ENCODE assay signal across 17 cellular contexts in genomic region chr1:168319691-168320090, GRCh38. TPM values are rescaled to one million over a fixed set of nuclear protein-coding genes. Genes with fewer than 3 reads are reported as not detected.
DNase-seq lines count a peak whose midpoint lies in the region; ATAC-seq and TF ChIP-seq lines count a peak whose summit lies in the region.
"Had no signal": no experiment of that assay in that cellular context is flagged by ENCODE, and none has a peak within 500 bp of the region (broad histone marks: within the 10 kb centered on the region; RNA-seq: fewer than 3 reads in every experiment).

No MANE protein-coding gene starts in this region.

- H3K27ac Mint-ChIP-seq in H9 (peak overlapping the region in 2 of 3 experiments; percentile 8 to 88; a peak in 3 of 7 replicates), osteocyte (ENCODE audit: unreplicated experiment) (peak overlapping the region; percentile 5)
- H3K27ac Mint-ChIP-seq: B cell; CD4-positive, alpha-beta T cell had no signal

- no peak overlapping the region for H3K4me2 ChIP-seq in H9 (ENCODE audit: insufficient read depth, insufficient read length, low read length)

- H2BK120ac ChIP-seq in H9 (ENCODE audit: low read depth, low read length, poor library complexity, severe bottlenecking): no peak overlapping the region

- no peak overlapping the region for H3T11ph ChIP-seq in H9 (ENCODE audit: low read length)

- H3K14ac ChIP-seq in H9 (ENCODE audit: insufficient read depth, low read length): no peak overlapping the region

- no peak overlapping the region for H4K91ac ChIP-seq in H9 (ENCODE audit: insufficient read length, low read depth, low read length)

- H3K36me3 Mint-ChIP-seq in H9 (ENCODE audit: insufficient read depth in 1 of 3, low read depth in 3 of 3) (peaks cover 0 to 1% (median under 1%) of the 10 kb centered on the region in 3 experiments; a peak in 4 of 7 replicates), osteocyte (ENCODE audit: unreplicated experiment) (peaks cover 9% of the 10 kb centered on the region)

- H2BK20ac ChIP-seq in H9 (ENCODE audit: low read depth, low read length, poor library complexity, severe bottlenecking): no peak overlapping the region

- H2BK12ac ChIP-seq in H9 (ENCODE audit: insufficient read length, low read depth, low read length): no peak overlapping the region

- no peak overlapping the region for H2BK5ac ChIP-seq in H9 (ENCODE audit: insufficient read length, low read length)

- H3K9me3 Mint-ChIP-seq in H9: peaks cover under 1 to 1% of the 10 kb centered on the region in 2 experiments; a peak in 2 of 5 replicates
- peaks cover 1% of the 10 kb centered on the region for H3K9me3 Mint-ChIP-seq in osteocyte (ENCODE audit: unreplicated experiment)
- H3K9me3 Mint-ChIP-seq: CD4-positive, alpha-beta T cell had no signal

- ATAC-seq in GM18873 (IDR thresholded peaks at IDR 0.05; ENCODE audit: low FRiP score, unreplicated experiment) (no peak), HG03521 (IDR thresholded peaks at IDR 0.05; ENCODE audit: unreplicated experiment) (no peak)

- DNase-seq in H9 (peak; percentile 59), brain microvascular endothelial cell (peak; percentile 36), iPS DF 19.7 (ENCODE audit: low read depth, low spot score) (peak; percentile 17), osteocyte (ENCODE audit: extremely low spot score, unreplicated experiment) (no peak)
- DNase-seq in activated CD4-positive, alpha-beta T cell treated with anti-CD3 and anti-CD28 coated beads, Interleukin-2, amount 50 U/mL, for 4 hours: no peak
- DNase-seq: CD4-positive, alpha-beta T cell; DMS79; GDM1; KG1; MM.1S; NCI-H1105; NCI-H187; NCI-H510A treated with DMSO at 0.1 percent for 48 hours had no signal

- H3K23ac ChIP-seq in H9 (ENCODE audit: insufficient read length, low read depth, low read length): no peak overlapping the region

- H3K4me1 ChIP-seq in H9 (ENCODE audit: insufficient read depth, low read length): peaks cover 5% of the 10 kb centered on the region; the same call in 1 of the 2 replicates

- H3K4me3 ChIP-seq in brain microvascular endothelial cell (ENCODE audit: low read depth, low read length): no peak overlapping the region
- H3K4me3 ChIP-seq: SJCRH30 had no signal

- in situ Hi-C loops in brain microvascular endothelial cell (cut with HindIII; ENCODE audit: low pct_ligation_motif_present, low sequenced_read_pairs): no loop called here

- H3K27me3 ChIP-seq in H9 (ENCODE audit: insufficient read depth, low read length) (no peaks in the 10 kb centered on the region), brain microvascular endothelial cell (replicated peaks) (no peaks in the 10 kb centered on the region)
- H3K27me3 ChIP-seq: SJCRH30 had no signal

- H3K27ac ChIP-seq in H9 (ENCODE audit: insufficient read length, low read depth, low read length) (no peak overlapping the region), brain microvascular endothelial cell (no peak overlapping the region)

- H3K18ac ChIP-seq in H9 (ENCODE audit: insufficient read length, low read depth, low read length): no peak overlapping the region

- H2AFZ ChIP-seq in H9 (ENCODE audit: low read length): no peak overlapping the region

- no peaks in the 10 kb centered on the region for H3K9me3 ChIP-seq in H9 (ENCODE audit: control insufficient read depth, low read depth, low read length)

- H4K8ac ChIP-seq in H9 (replicated peaks; ENCODE audit: insufficient read length, low read depth, low read length): no peak overlapping the region

- no peak overlapping the region for H4K5ac ChIP-seq in H9 (ENCODE audit: insufficient read length, low read depth, low read length)

- no CpG with 5 or more reads among the region's 8 CpGs for WGBS in H9 (ENCODE audit: extremely low coverage, insufficient read length, low lambda C conversion rate)

- no peaks in the 10 kb centered on the region for H3K36me3 ChIP-seq in brain microvascular endothelial cell (replicated peaks)
- H3K36me3 ChIP-seq: SJCRH30 had no signal

- TF ChIP-seq CTCF in H9 (conservative IDR thresholded peaks at IDR 0.05): no peak
- TF ChIP-seq CTCF in brain microvascular endothelial cell (IDR thresholded peaks at IDR 0.05; ENCODE audit: low read depth, low read length, missing control alignments): no peak
- TF ChIP-seq CTCF in osteocyte (IDR thresholded peaks at IDR 0.05): no peak

- no peaks in the 10 kb centered on the region for H4K20me1 ChIP-seq in H9 (ENCODE audit: control insufficient read depth, insufficient read depth, insufficient read length)

- H3K56ac ChIP-seq in H9 (ENCODE audit: insufficient read length, low read depth, low read length): no peak overlapping the region

- no peaks in the 10 kb centered on the region for H3K27me3 Mint-ChIP-seq in H9 (ENCODE audit: low read depth)
- H3K27me3 Mint-ChIP-seq in osteocyte (ENCODE audit: unreplicated experiment): no peaks in the 10 kb centered on the region
- H3K27me3 Mint-ChIP-seq: B cell; CD4-positive, alpha-beta T cell had no signal

- H3K23me2 ChIP-seq in H9 (ENCODE audit: insufficient read length, low read depth, low read length, poor library complexity, severe bottlenecking): no peaks in the 10 kb centered on the region

- H3K4me3 Mint-ChIP-seq in H9 (no peak overlapping the region), osteocyte (ENCODE audit: unreplicated experiment) (no peak overlapping the region)
- H3K4me3 Mint-ChIP-seq: B cell; CD4-positive, alpha-beta T cell had no signal

- H3K9ac ChIP-seq in H9 (ENCODE audit: extremely low read depth, insufficient read length, low read length): no peak overlapping the region

- H3K4ac ChIP-seq in H9 (ENCODE audit: low read depth, low read length): no peak overlapping the region

- no peak overlapping the region for H2BK15ac ChIP-seq in H9 (ENCODE audit: low read depth, low read length)

- H3K4me1 Mint-ChIP-seq in H9 (peaks cover 22 to 23% of the 10 kb centered on the region in 2 experiments), osteocyte (ENCODE audit: unreplicated experiment) (peaks cover 26% of the 10 kb centered on the region)
- H3K4me1 Mint-ChIP-seq: B cell had no signal

- no peaks in the 10 kb centered on the region for H3K79me1 ChIP-seq in H9 (ENCODE audit: insufficient read depth, low read depth, low read length, poor library complexity, severe bottlenecking)

- H2AK5ac ChIP-seq in H9 (ENCODE audit: insufficient read length, low read length): no peak overlapping the region

- no peaks in the 10 kb centered on the region for H3K79me2 ChIP-seq in H9 (ENCODE audit: insufficient read depth, low read length)

RNA-seq across cellular contexts. Expression of gene TBX19, which starts 39.0 kb away (rescaled TPM):
- 0.37 and 0.48 TPM in 2 replicates for total RNA-seq in H9 (2021)
- total RNA-seq in osteocyte: 2.5 and 3.5 TPM in 2 replicates

Comparison
In these comparisons a context has a peak if more than half of its experiments do, and no peak if none do; other contexts are left out.
1. DNase-seq: peak in H9 (single experiment), brain microvascular endothelial cell (single experiment) and iPS DF 19.7 (single experiment); none in osteocyte (single experiment) and activated CD4-positive, alpha-beta T cell treated with anti-CD3 and anti-CD28 coated beads, Interleukin-2, amount 50 U/mL, for 4 hours (0 of 2).